21 cellular contexts compared by ENCODE assay signal in the genomic region with DNA sequence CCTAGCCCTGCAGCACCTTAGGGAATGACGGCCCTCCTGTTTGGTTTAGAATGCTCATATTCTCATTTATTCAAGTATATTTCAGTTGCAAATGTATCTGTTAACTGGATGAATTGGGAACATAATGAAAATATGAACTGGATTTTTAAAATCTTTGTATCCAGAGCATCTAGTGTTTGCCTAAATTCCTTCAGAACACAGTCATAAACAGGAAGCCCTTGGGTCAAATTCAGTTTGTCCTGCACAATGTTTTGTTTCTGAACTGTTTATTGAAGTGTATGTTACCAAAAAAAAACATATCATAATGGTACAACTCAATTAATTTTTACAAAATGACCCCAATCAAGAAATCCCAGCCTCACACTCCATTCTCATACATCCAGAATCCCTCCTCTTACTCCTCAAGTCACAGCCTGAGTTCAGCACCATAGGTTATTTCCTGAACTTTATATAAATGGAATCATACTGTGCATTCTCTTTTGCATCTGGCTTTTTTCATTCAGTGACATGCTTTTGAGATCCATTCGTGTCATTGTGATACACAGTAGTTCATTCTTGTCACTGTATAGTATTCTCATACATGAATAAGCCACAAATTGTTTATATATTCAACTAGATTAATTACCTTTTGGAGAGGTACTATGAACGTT. TPM values are rescaled to one million over a fixed set of nuclear protein-coding genes. Genes with fewer than 3 reads are reported as not detected.
DNase-seq lines count a peak whose midpoint lies in the region; ATAC-seq, FAIRE-seq and TF ChIP-seq lines count a peak whose summit lies in the region.
"Had no signal": no experiment of that assay in that cellular context is flagged by ENCODE, and none has a peak within 500 bp of the region (broad histone marks: within the 10 kb centered on the region; RNA-seq: fewer than 3 reads in every experiment).

No MANE protein-coding gene starts in this region.

- H3K4me2 ChIP-seq in HepG2 (ENCODE audit: low read depth, low read length) (no peak overlapping the region), endothelial cell of umbilical vein (ENCODE audit: insufficient read depth, low read length) (peak overlapping the region; percentile 38)
- H3K4me2 ChIP-seq: A549 had no signal

- CTCF ChIA-PET in HepG2 (lab: Yijun Ruan, JAX; ENCODE audit: low intra/inter-chr PET ratio, low total read pairs) (no interaction called here), endothelial cell of umbilical vein (lab: Charles Lee) (no interaction called here)

- H3K36me3 ChIP-seq in right lobe of liver (no peaks in the 10 kb centered on the region), HepG2 (replicated peaks in 1 of 2; ENCODE audit: control insufficient read depth in 1 of 2, insufficient read depth in 2 of 2, low read length in 2 of 2) (no peaks in the 10 kb centered on the region), endothelial cell of umbilical vein (ENCODE audit: control insufficient read depth in 2 of 2, extremely low read depth in 1 of 2, insufficient read depth in 2 of 2, low read length in 2 of 2) (no peaks in the 10 kb centered on the region)

- no peaks in the 10 kb centered on the region for H3K36me3 Mint-ChIP-seq in nephron (ENCODE audit: low read depth)
- H3K36me3 Mint-ChIP-seq: CD4-positive, alpha-beta memory T cell; T-cell; type B pancreatic cell had no signal

- intact Hi-C loops in right lobe of liver (cut with DNase I) (no loop called here), HepG2 (cut with micrococcal nuclease; ENCODE audit: unreplicated experiment) (no loop called here), endothelial cell of umbilical vein (cut with micrococcal nuclease) (loop anchor here (10.0 kb wide), 1 partner anchor 49 kb away; no protein-coding TSS in a partner anchor)

- no TSS peak for BruUV-seq in HepG2 (replicated peaks; lab: Mats Ljungman, UMichigan)
- no TSS peak for BruUV-seq in endothelial cell of umbilical vein (replicated peaks; lab: Mats Ljungman, UMichigan)

- peaks cover 0 to 3% (median 0%) of the 10 kb centered on the region in 4 donors for H3K4me1 ChIP-seq in right lobe of liver
- H3K4me1 ChIP-seq in HepG2 (ENCODE audit: insufficient read depth, low read length): peaks cover 13% of the 10 kb centered on the region
- H3K4me1 ChIP-seq in endothelial cell of umbilical vein (ENCODE audit: control insufficient read depth, extremely low read depth, insufficient read depth, low read length): peaks cover 29% of the 10 kb centered on the region

- no peak for TF ChIP-seq POLR2A in right lobe of liver (IDR thresholded peaks at IDR 0.05)
- no peak for TF ChIP-seq POLR2A in HepG2 (IDR thresholded peaks at IDR 0.05; ENCODE audit: insufficient read depth in 1 of 2, low read depth in 2 of 2, low read length in 2 of 2)
- no peak for TF ChIP-seq POLR2A in endothelial cell of umbilical vein (IDR thresholded peaks at IDR 0.05; ENCODE audit: low read depth, low read length)

- TF ChIP-seq EP300 in HepG2 (IDR thresholded peaks at IDR 0.05; ENCODE audit: low read depth in 2 of 2, low read length in 2 of 2) (no peak), HepG2 (CRISPR knock-in tag; IDR thresholded peaks at IDR 0.05; ENCODE audit: borderline replicate concordance) (no peak)

- in situ Hi-C loops in HepG2 (cut with HindIII; ENCODE audit: extremely low pct_ligation_motif_present, low pct_unique_long_range_greater_than_20kb): no loop called here

- H3K27ac ChIP-seq in right lobe of liver: peak overlapping the region; percentile 16 to 29 (median 17)
- no peak overlapping the region for H3K27ac ChIP-seq in HepG2 (ENCODE audit: extremely low read length, insufficient read depth, low read length)
- H3K27ac ChIP-seq in endothelial cell of umbilical vein (ENCODE audit: insufficient read depth, low read depth, low read length): no peak overlapping the region
- H3K27ac ChIP-seq: A549 had no signal

- H3K4me1 Mint-ChIP-seq in nephron: peaks cover 53% of the 10 kb centered on the region

- H3K9me3 Mint-ChIP-seq in nephron: no peaks in the 10 kb centered on the region
- H3K9me3 Mint-ChIP-seq: CD4-positive, alpha-beta memory T cell; nephron progenitor cell; T-cell; type B pancreatic cell had no signal

- H3K4me3 ChIP-seq in right lobe of liver (no peak overlapping the region), HepG2 (replicated peaks in 1 of 3; ENCODE audit: insufficient read depth in 1 of 3, low read depth in 2 of 3, low read length in 3 of 3) (no peak overlapping the region), endothelial cell of umbilical vein (replicated peaks in 1 of 3; ENCODE audit: insufficient read depth in 1 of 3, low read depth in 1 of 3, low read length in 3 of 3) (no peak overlapping the region)
- H3K4me3 ChIP-seq: A549 had no signal

- no peaks in the 10 kb centered on the region for H3K27me3 Mint-ChIP-seq in nephron (ENCODE audit: low read depth)
- H3K27me3 Mint-ChIP-seq: CD4-positive, alpha-beta memory T cell; T-cell; type B pancreatic cell had no signal

- H3K27me3 ChIP-seq in right lobe of liver (no peaks in the 10 kb centered on the region), HepG2 (ENCODE audit: control insufficient read depth in 1 of 2, insufficient read depth in 2 of 2, low read length in 2 of 2) (no peaks in the 10 kb centered on the region), endothelial cell of umbilical vein (ENCODE audit: control insufficient read depth in 2 of 2, insufficient read depth in 2 of 2, low read length in 2 of 2) (no peaks in the 10 kb centered on the region)

- no peak for TF ChIP-seq CTCF in right lobe of liver (IDR thresholded peaks at IDR 0.05)
- no peak for TF ChIP-seq CTCF in HepG2 (CRISPR knock-in tag; IDR thresholded peaks at IDR 0.05)
- no peak for TF ChIP-seq CTCF in endothelial cell of umbilical vein (IDR thresholded peaks at IDR 0.05; ENCODE audit: extremely low read depth in 1 of 2, insufficient read depth in 1 of 2, low read depth in 1 of 2, low read length in 2 of 2)
- no peak for TF ChIP-seq CTCF in nephron (IDR thresholded peaks at IDR 0.05; ENCODE audit: unreplicated experiment in 3 of 3)

- FAIRE-seq in HepG2 (lab: Jason Lieb, UNC) (no peak), endothelial cell of umbilical vein (lab: Jason Lieb, UNC) (peak; percentile 63)
- FAIRE-seq: A549, H1 had no signal

- no peaks in the 10 kb centered on the region for H3K9me1 ChIP-seq in endothelial cell of umbilical vein (replicated peaks; ENCODE audit: control insufficient read depth, extremely low read depth, insufficient read depth, low read length)

- TF ChIP-seq RAD21 in HepG2 (CRISPR knock-in tag; IDR thresholded peaks at IDR 0.05): no peak

- dilution Hi-C loops in endothelial cell of umbilical vein (cut with MboI; ENCODE audit: extremely low pct_ligation_motif_present, low sequenced_read_pairs): no loop called here

- peak overlapping the region in 1 of 3 experiments; percentile 72 for H3K4me3 Mint-ChIP-seq in nephron
- H3K4me3 Mint-ChIP-seq: CD4-positive, alpha-beta memory T cell; nephron progenitor cell; T-cell; type B pancreatic cell had no signal

- H3K9me3 ChIP-seq in right lobe of liver (no peaks in the 10 kb centered on the region), HepG2 (ENCODE audit: low read length) (no peaks in the 10 kb centered on the region), endothelial cell of umbilical vein (replicated peaks; ENCODE audit: control insufficient read depth, insufficient read depth, low read length) (no peaks in the 10 kb centered on the region)
- H3K9me3 ChIP-seq: A549 had no signal

- H3K27ac Mint-ChIP-seq in nephron: peak overlapping the region; percentile 60 to 95 (median 91)
- H3K27ac Mint-ChIP-seq: nephron progenitor cell, T-cell, type B pancreatic cell had no signal

- 68% methylated on average over 3 of the region's 3 CpGs for WGBS in right lobe of liver (ENCODE audit: insufficient coverage, low coverage, low lambda C conversion rate, missing lambda C conversion rate)
- WGBS in HepG2 (ENCODE audit: low lambda C conversion rate): 81% methylated on average over 3 of the region's 3 CpGs

- no peak for DNase-seq in right lobe of liver
- DNase-seq in HepG2 (ENCODE audit: low spot score): no peak
- DNase-seq in endothelial cell of umbilical vein (ENCODE audit: low read depth, low spot score): peak; percentile 49
- no peak for DNase-seq in NCI-H524 treated with DMSO at 0.1 percent for 48 hours (lab: John Stamatoyannopoulos, UW)
- DNase-seq in Ammon's horn (ENCODE audit: low spot score): no peak
- DNase-seq: activated CD8-positive, alpha-beta memory T cell treated with anti-CD3 and anti-CD28 coated beads for 24 hours; CD4-positive, alpha-beta memory T cell; DND-41; effector CD4-positive, alpha-beta T cell; NCI-H2029; NCI-H526 treated with DMSO at 0.1 percent for 48 hours; nephron progenitor cell; stimulated activated CD4-positive, alpha-beta T cell treated with anti-CD3 and anti-CD28 coated beads, Interleukin-4, amount 100 ng/mL, for 1 hour; T-cell had no signal

- no peaks in the 10 kb centered on the region for H4K20me1 ChIP-seq in HepG2 (ENCODE audit: insufficient read depth, low read length)
- H4K20me1 ChIP-seq in endothelial cell of umbilical vein (replicated peaks; ENCODE audit: control insufficient read depth, extremely low read depth, insufficient read depth, low read length): no peaks in the 10 kb centered on the region

- no peaks in the 10 kb centered on the region for H3K79me2 ChIP-seq in HepG2 (ENCODE audit: insufficient read depth, low read length)
- H3K79me2 ChIP-seq in endothelial cell of umbilical vein (ENCODE audit: control insufficient read depth, insufficient read depth, low read length): no peaks in the 10 kb centered on the region

- POLR2A ChIA-PET in HepG2 (lab: Yijun Ruan, JAX) (no interaction called here), endothelial cell of umbilical vein (lab: Charles Lee) (no interaction called here)

- H3K9ac ChIP-seq in HepG2 (ENCODE audit: insufficient read depth, low read depth, low read length) (no peak overlapping the region), endothelial cell of umbilical vein (replicated peaks; ENCODE audit: extremely low read depth, insufficient read depth, low read length) (no peak overlapping the region)

- no peak overlapping the region for H2AFZ ChIP-seq in HepG2 (ENCODE audit: low read length)
- peak overlapping the region; percentile 63 for H2AFZ ChIP-seq in endothelial cell of umbilical vein (ENCODE audit: low read depth, low read length)

- peak in 1 of 4 donors; percentile 51 for ATAC-seq in right lobe of liver
- ATAC-seq in HepG2: no peak
- ATAC-seq in GM19452 (IDR thresholded peaks at IDR 0.05; ENCODE audit: unreplicated experiment): no peak
- ATAC-seq in HG02973 (IDR thresholded peaks at IDR 0.05; ENCODE audit: unreplicated experiment): no peak
- ATAC-seq: A549, T-cell had no signal

RNA-seq across cellular contexts. Expression of a gene that starts 1.7 kb away (rescaled TPM):
- 10 to 100 TPM in 3 of 6 experiments, 1 to 10 TPM in 3; 3.8 to 13.3 (median 10.4) TPM for total RNA-seq in right lobe of liver
- total RNA-seq in HepG2 (2016; rRNA removed; fragmentation: Illumina TruSeq; extraction: Trizol): not detected in 2 replicates
- not detected in 2 replicates for total RNA-seq in HepG2 (2016; cell fraction: cytosol; rRNA removed; fragmentation: Illumina TruSeq; extraction: Trizol; ENCODE audit: low read depth)
- not detected in 2 replicates for total RNA-seq in HepG2 (2016; cell fraction: insoluble cytoplasmic fraction; rRNA removed; fragmentation: Illumina TruSeq; extraction: Trizol)
- total RNA-seq in HepG2 (2016; cell fraction: membrane; rRNA removed; fragmentation: Illumina TruSeq; extraction: Trizol): not detected in 2 replicates
- not detected in 2 replicates for total RNA-seq in HepG2 (2016; cell fraction: nucleus; rRNA removed; fragmentation: Illumina TruSeq; extraction: Trizol)
- not detected in 2 replicates for polyA plus RNA-seq in HepG2 (2011; rRNA removed)
- polyA plus RNA-seq in HepG2 (2011; cell fraction: cytosol; rRNA removed): not detected in 2 replicates
- polyA plus RNA-seq in HepG2 (2011; cell fraction: nucleus; rRNA removed): not detected in 2 replicates
- not detected in 2 replicates for polyA plus RNA-seq in HepG2 (2012)
- polyA plus RNA-seq in HepG2 (2016; cell fraction: cytosol; fragmentation: Illumina TruSeq; extraction: Trizol; ENCODE audit: low read depth): not detected in 2 replicates
- not detected in 2 replicates for polyA plus RNA-seq in HepG2 (2016; cell fraction: insoluble cytoplasmic fraction; fragmentation: Illumina TruSeq; extraction: Trizol; ENCODE audit: low read depth)
- not detected in 2 replicates for polyA plus RNA-seq in HepG2 (2016; cell fraction: membrane; fragmentation: Illumina TruSeq; extraction: Trizol; ENCODE audit: low read depth)
- polyA plus RNA-seq in HepG2 (2016; cell fraction: nucleus; fragmentation: Illumina TruSeq; extraction: Trizol; ENCODE audit: insufficient read depth, low read depth): not detected in 2 replicates
- not detected in 2 replicates for polyA minus RNA-seq in HepG2 (2011; rRNA and poly(A)+ RNA removed; ENCODE audit: low replicate concordance)
- polyA minus RNA-seq in HepG2 (2011; cell fraction: cytosol; rRNA and poly(A)+ RNA removed): not detected in 2 replicates
- polyA minus RNA-seq in HepG2 (2011; cell fraction: nucleus; rRNA and poly(A)+ RNA removed): not detected in 2 replicates
- not detected in 2 replicates for total RNA-seq in endothelial cell of umbilical vein
- not detected in 2 replicates for polyA plus RNA-seq in endothelial cell of umbilical vein
- not detected in 2 replicates for polyA plus RNA-seq in endothelial cell of umbilical vein (2011; cell fraction: cytosol; rRNA removed)
- not detected in 2 replicates for polyA plus RNA-seq in endothelial cell of umbilical vein (2011; cell fraction: nucleus; rRNA removed)
- not detected in 2 replicates for polyA plus RNA-seq in endothelial cell of umbilical vein (2012)
- not detected in 2 replicates for polyA minus RNA-seq in endothelial cell of umbilical vein
- not detected for polyA minus RNA-seq in endothelial cell of umbilical vein (2011; cell fraction: cytosol; rRNA and poly(A)+ RNA removed)
- polyA minus RNA-seq in endothelial cell of umbilical vein (2011; cell fraction: nucleus; rRNA and poly(A)+ RNA removed): not detected in 2 replicates
- total RNA-seq: CD4-positive, alpha-beta memory T cell; H1; HT1080; T-cell had no signal
- polyA plus RNA-seq: A549; CD4-positive, alpha-beta memory T cell; H1 had no signal

RNA-seq across cellular contexts. Expression of a gene that starts 51.8 kb away (rescaled TPM):
- total RNA-seq in right lobe of liver: 10 to 100 TPM; 19.0 to 27.1 (median 22.4) TPM
- not detected in 2 replicates for total RNA-seq in HepG2 (2016; rRNA removed; fragmentation: Illumina TruSeq; extraction: Trizol)
- total RNA-seq in HepG2 (2016; cell fraction: cytosol; rRNA removed; fragmentation: Illumina TruSeq; extraction: Trizol; ENCODE audit: low read depth): not detected in 2 replicates
- 0.13 TPM in 1 of 2 replicates, not detected in the other for total RNA-seq in HepG2 (2016; cell fraction: insoluble cytoplasmic fraction; rRNA removed; fragmentation: Illumina TruSeq; extraction: Trizol)
- total RNA-seq in HepG2 (2016; cell fraction: membrane; rRNA removed; fragmentation: Illumina TruSeq; extraction: Trizol): not detected in 2 replicates
- total RNA-seq in HepG2 (2016; cell fraction: nucleus; rRNA removed; fragmentation: Illumina TruSeq; extraction: Trizol): not detected in 2 replicates
- polyA plus RNA-seq in HepG2 (2011; rRNA removed): 0.37 and 0.67 TPM in 2 replicates
- 0.16 and 0.40 TPM in 2 replicates for polyA plus RNA-seq in HepG2 (2011; cell fraction: cytosol; rRNA removed)
- polyA plus RNA-seq in HepG2 (2011; cell fraction: nucleus; rRNA removed): 0.26 and 0.42 TPM in 2 replicates
- 3.1 and 10.1 TPM in 2 replicates for polyA plus RNA-seq in HepG2 (2012)
- not detected in 2 replicates for polyA plus RNA-seq in HepG2 (2016; cell fraction: cytosol; fragmentation: Illumina TruSeq; extraction: Trizol; ENCODE audit: low read depth)
- not detected in 2 replicates for polyA plus RNA-seq in HepG2 (2016; cell fraction: insoluble cytoplasmic fraction; fragmentation: Illumina TruSeq; extraction: Trizol; ENCODE audit: low read depth)
- polyA plus RNA-seq in HepG2 (2016; cell fraction: membrane; fragmentation: Illumina TruSeq; extraction: Trizol; ENCODE audit: low read depth): not detected in 2 replicates
- polyA plus RNA-seq in HepG2 (2016; cell fraction: nucleus; fragmentation: Illumina TruSeq; extraction: Trizol; ENCODE audit: insufficient read depth, low read depth): not detected in 2 replicates
- polyA minus RNA-seq in HepG2 (2011; rRNA and poly(A)+ RNA removed; ENCODE audit: low replicate concordance): 0.26 and 0.58 TPM in 2 replicates
- 0.30 TPM in 1 of 2 replicates, not detected in the other for polyA minus RNA-seq in HepG2 (2011; cell fraction: cytosol; rRNA and poly(A)+ RNA removed)
- polyA minus RNA-seq in HepG2 (2011; cell fraction: nucleus; rRNA and poly(A)+ RNA removed): 0.37 and 0.64 TPM in 2 replicates
- not detected in 2 replicates for total RNA-seq in endothelial cell of umbilical vein
- 0.03 TPM in 2 replicates for polyA plus RNA-seq in endothelial cell of umbilical vein
- 0.03 TPM in 1 of 2 replicates, not detected in the other for polyA plus RNA-seq in endothelial cell of umbilical vein (2011; cell fraction: cytosol; rRNA removed)
- polyA plus RNA-seq in endothelial cell of umbilical vein (2011; cell fraction: nucleus; rRNA removed): not detected in 2 replicates
- polyA plus RNA-seq in endothelial cell of umbilical vein (2012): not detected in 2 replicates
- polyA minus RNA-seq in endothelial cell of umbilical vein: not detected in 2 replicates
- polyA minus RNA-seq in endothelial cell of umbilical vein (2011; cell fraction: cytosol; rRNA and poly(A)+ RNA removed): 0.51 TPM
- polyA minus RNA-seq in endothelial cell of umbilical vein (2011; cell fraction: nucleus; rRNA and poly(A)+ RNA removed): not detected in 2 replicates
- total RNA-seq: CD4-positive, alpha-beta memory T cell; H1; T-cell had no signal
- polyA plus RNA-seq: CD4-positive, alpha-beta memory T cell; H1 had no signal

RNA-seq across cellular contexts. Expression of a gene that starts 59.8 kb away (rescaled TPM):
- total RNA-seq in right lobe of liver (1 to 10 TPM in 2 of 6 experiments, under 1 TPM in 3, not detected in 1; 0.11 to 2.0 (median 0.56) TPM), HepG2 (2016; rRNA removed; fragmentation: Illumina TruSeq; extraction: Trizol) (not detected in 2 replicates), endothelial cell of umbilical vein (not detected in 2 replicates)
- not detected in 2 replicates for total RNA-seq in HepG2 (2016; cell fraction: cytosol; rRNA removed; fragmentation: Illumina TruSeq; extraction: Trizol; ENCODE audit: low read depth)
- total RNA-seq in HepG2 (2016; cell fraction: insoluble cytoplasmic fraction; rRNA removed; fragmentation: Illumina TruSeq; extraction: Trizol): not detected in 2 replicates
- total RNA-seq in HepG2 (2016; cell fraction: membrane; rRNA removed; fragmentation: Illumina TruSeq; extraction: Trizol): not detected in 2 replicates
- not detected in 2 replicates for total RNA-seq in HepG2 (2016; cell fraction: nucleus; rRNA removed; fragmentation: Illumina TruSeq; extraction: Trizol)
- polyA plus RNA-seq in HepG2 (2011; rRNA removed) (not detected in 2 replicates), endothelial cell of umbilical vein (not detected in 2 replicates)
- not detected in 2 replicates for polyA plus RNA-seq in HepG2 (2011; cell fraction: cytosol; rRNA removed)
- not detected in 2 replicates for polyA plus RNA-seq in HepG2 (2011; cell fraction: nucleus; rRNA removed)
- not detected in 2 replicates for polyA plus RNA-seq in HepG2 (2012)
- polyA plus RNA-seq in HepG2 (2016; cell fraction: cytosol; fragmentation: Illumina TruSeq; extraction: Trizol; ENCODE audit: low read depth): not detected in 2 replicates
- not detected in 2 replicates for polyA plus RNA-seq in HepG2 (2016; cell fraction: insoluble cytoplasmic fraction; fragmentation: Illumina TruSeq; extraction: Trizol; ENCODE audit: low read depth)
- not detected in 2 replicates for polyA plus RNA-seq in HepG2 (2016; cell fraction: membrane; fragmentation: Illumina TruSeq; extraction: Trizol; ENCODE audit: low read depth)
- not detected in 2 replicates for polyA plus RNA-seq in HepG2 (2016; cell fraction: nucleus; fragmentation: Illumina TruSeq; extraction: Trizol; ENCODE audit: insufficient read depth, low read depth)
- polyA minus RNA-seq in HepG2 (2011; rRNA and poly(A)+ RNA removed; ENCODE audit: low replicate concordance): not detected in 2 replicates
- polyA minus RNA-seq in HepG2 (2011; cell fraction: cytosol; rRNA and poly(A)+ RNA removed): not detected in 2 replicates
- polyA minus RNA-seq in HepG2 (2011; cell fraction: nucleus; rRNA and poly(A)+ RNA removed): not detected in 2 replicates
- not detected in 2 replicates for polyA plus RNA-seq in endothelial cell of umbilical vein (2011; cell fraction: cytosol; rRNA removed)
- polyA plus RNA-seq in endothelial cell of umbilical vein (2011; cell fraction: nucleus; rRNA removed): not detected in 2 replicates
- polyA plus RNA-seq in endothelial cell of umbilical vein (2012): 0.07 and 0.08 TPM in 2 replicates
- not detected in 2 replicates for polyA minus RNA-seq in endothelial cell of umbilical vein
- polyA minus RNA-seq in endothelial cell of umbilical vein (2011; cell fraction: cytosol; rRNA and poly(A)+ RNA removed): not detected
- not detected in 2 replicates for polyA minus RNA-seq in endothelial cell of umbilical vein (2011; cell fraction: nucleus; rRNA and poly(A)+ RNA removed)
- total RNA-seq: CD4-positive, alpha-beta memory T cell; H1; HT1080; T-cell had no signal
- polyA plus RNA-seq: A549, H1 had no signal

Comparison
In these comparisons a context has a peak if more than half of its experiments do, and no peak if none do; other contexts are left out.
1. H3K27ac ChIP-seq: peak in right lobe of liver (3 of 3); none in HepG2 (single experiment) and endothelial cell of umbilical vein (single experiment).
2. RNA of a gene that starts 51.8 kb away (total RNA-seq): 19.0 to 27.1 TPM in right lobe of liver; 0.13 TPM in HepG2 and not detected in endothelial cell of umbilical vein; every median in the first group is over 10 times any median in the second.